23 cellular contexts compared by ENCODE assay signal in the genomic region with DNA sequence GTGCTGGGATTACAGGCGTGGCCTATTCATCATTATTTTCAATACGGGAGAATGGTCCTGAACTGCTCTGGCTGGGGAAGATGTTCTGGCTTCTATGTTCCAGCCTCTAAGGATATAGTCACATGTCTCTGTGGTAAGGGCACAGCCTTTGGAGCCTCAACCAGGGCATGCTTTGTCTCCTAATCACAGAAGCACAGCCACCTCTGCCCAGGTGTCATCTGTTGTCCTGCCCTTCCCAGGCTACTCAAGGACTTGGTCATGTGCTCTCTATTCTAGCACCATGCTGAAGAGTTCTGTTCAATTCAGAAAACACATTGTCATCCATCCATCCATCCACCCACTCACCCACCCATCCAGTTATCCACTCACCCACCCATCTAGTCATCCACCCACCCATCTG.
"Had no signal": no experiment of that assay in that cellular context is flagged by ENCODE, and none has a peak within 500 bp of the region (broad histone marks: within the 10 kb centered on the region; RNA-seq: fewer than 3 reads in every experiment).

No MANE protein-coding gene starts in this region.

- H3K4me3 Mint-ChIP-seq: activated B cell treated with CpG ODN at 0.5 μM for 24 hours; activated CD8-positive, alpha-beta T cell treated with anti-CD3 and anti-CD28 coated beads for 36 hours; naive B cell; neural crest cell; stimulated activated naive CD8-positive, alpha-beta T cell treated with anti-CD3 and anti-CD28 coated beads, Interleukin-15, amount 100 ng/mL, for 72 hours; T-helper 2 cell treated with Interferon-gamma antibody and Interleukin-4, amounts not matched to agents 5 μg/mL and 100 μg/mL, for 36 hours had no signal

- ATAC-seq: activated CD8-positive, alpha-beta T cell treated with anti-CD3 and anti-CD28 coated beads for 36 hours; activated naive CD4-positive, alpha-beta T cell treated with anti-CD3 and anti-CD28 coated beads, Interleukin-2, amount 50 U/mL, for 72 hours; body of pancreas; gastroesophageal sphincter; heart left ventricle; left lung; mucosa of descending colon; stimulated activated naive CD8-positive, alpha-beta T cell treated with anti-CD3 and anti-CD28 coated beads, Interleukin-15, amount 100 ng/mL, for 72 hours had no signal

- H3K4me3 ChIP-seq: body of pancreas, colonic mucosa, gastroesophageal sphincter, heart left ventricle, left lung, mucosa of descending colon, SK-N-MC, suprapubic skin had no signal

- H3K4me1 Mint-ChIP-seq: activated B cell treated with CpG ODN at 0.5 μM for 24 hours; stimulated activated naive CD8-positive, alpha-beta T cell treated with anti-CD3 and anti-CD28 coated beads, Interleukin-15, amount 100 ng/mL, for 72 hours had no signal

- H3K27ac ChIP-seq: body of pancreas, colonic mucosa, gastroesophageal sphincter, heart left ventricle, left lung, SK-N-MC, suprapubic skin had no signal

- H3K27me3 Mint-ChIP-seq: activated B cell treated with CpG ODN at 0.5 μM for 24 hours; activated CD8-positive, alpha-beta T cell treated with anti-CD3 and anti-CD28 coated beads for 36 hours; naive B cell; progenitor cell of endocrine pancreas; stimulated activated naive CD8-positive, alpha-beta T cell treated with anti-CD3 and anti-CD28 coated beads, Interleukin-15, amount 100 ng/mL, for 72 hours had no signal

- H3K4me1 ChIP-seq: body of pancreas, colonic mucosa, gastroesophageal sphincter, heart left ventricle, left lung, suprapubic skin had no signal

- H3K9me3 ChIP-seq: body of pancreas, colonic mucosa, suprapubic skin had no signal

- H3K27ac Mint-ChIP-seq: activated B cell treated with CpG ODN at 0.5 μM for 24 hours; activated CD8-positive, alpha-beta T cell treated with anti-CD3 and anti-CD28 coated beads for 36 hours; activated naive CD4-positive, alpha-beta T cell treated with anti-CD3 and anti-CD28 coated beads, Interleukin-2, amount 50 U/mL, for 72 hours; progenitor cell of endocrine pancreas; T-helper 2 cell treated with Interferon-gamma antibody and Interleukin-4, amounts not matched to agents 5 μg/mL and 100 μg/mL, for 36 hours had no signal

- DNase-seq: activated B cell treated with CpG ODN at 0.5 μM for 24 hours; activated CD4-positive, alpha-beta T cell treated with anti-CD3 and anti-CD28 coated beads for 4 hours; activated CD8-positive, alpha-beta T cell treated with anti-CD3 and anti-CD28 coated beads for 36 hours; activated gamma-delta T cell treated with Interleukin-2 at 50 U/mL for 16 hours; activated T-cell treated with anti-CD3 and anti-CD28 coated beads, Interleukin-2, amount 50 U/mL, for 48 hours; amniotic stem cell; body of pancreas; central memory CD4-positive, alpha-beta T cell; colonic mucosa; heart left ventricle; left lung; mesenchymal stem cell; naive B cell; stimulated activated naive CD8-positive, alpha-beta T cell treated with anti-CD3 and anti-CD28 coated beads, Interleukin-15, amount 100 ng/mL, for 72 hours; trophoblast cell had no signal

- H3K27me3 ChIP-seq: body of pancreas, colonic mucosa, gastroesophageal sphincter, heart left ventricle, left lung, suprapubic skin had no signal
